ENCODE assay signal across 2 cellular contexts in genomic region chr4:47926667-47927258, GRCh38.
TF ChIP-seq lines count a peak whose summit lies in the region.

No MANE protein-coding gene starts in this region.

TF ChIP-seq in HEK293, 187 proteins besides CTCF, POLR2A, EP300 and RAD21 (continued from another document and continues in another):
- TF ChIP-seq ZNF488 (tag by site-specific recombination; IDR thresholded peaks at IDR 0.05) (no peak), ZBTB7A (tag by site-specific recombination; IDR thresholded peaks at IDR 0.05; ENCODE audit: low read depth) (no peak), OVOL3 (tag by site-specific recombination; IDR thresholded peaks at IDR 0.05) (no peak), ZNF600 (tag by site-specific recombination; IDR thresholded peaks at IDR 0.05) (peak; percentile 87), ZFP37 (tag by site-specific recombination; IDR thresholded peaks at IDR 0.05) (0 out of 2 replicates have a peak, but pooled peaks have one; percentile 22), ZBTB20 (tag by site-specific recombination; IDR thresholded peaks at IDR 0.05) (no peak), KLF17 (tag by site-specific recombination; IDR thresholded peaks at IDR 0.05) (no peak), ZFHX2 (tag by site-specific recombination; conservative IDR thresholded peaks at IDR 0.05) (no peak), ZFP69B (tag by site-specific recombination; IDR thresholded peaks at IDR 0.05) (no peak), ZNF394 (tag by site-specific recombination; IDR thresholded peaks at IDR 0.05; ENCODE audit: borderline replicate concordance) (no peak), ZNF571 (tag by site-specific recombination; IDR thresholded peaks at IDR 0.05) (no peak), ZNF398 (tag by site-specific recombination; IDR thresholded peaks at IDR 0.05) (no peak), SCRT2 (tag by site-specific recombination; IDR thresholded peaks at IDR 0.05) (peak; percentile 64), ZNF580 (tag by site-specific recombination; IDR thresholded peaks at IDR 0.05) (no peak), ZNF302 (tag by site-specific recombination; IDR thresholded peaks at IDR 0.05; ENCODE audit: low read depth) (no peak), RBAK (tag by site-specific recombination; IDR thresholded peaks at IDR 0.05) (no peak), ZNF132 (tag by site-specific recombination; IDR thresholded peaks at IDR 0.05; ENCODE audit: borderline replicate concordance) (no peak), ZNF280C (tag by site-specific recombination; IDR thresholded peaks at IDR 0.05) (no peak), SALL2 (tag by site-specific recombination; IDR thresholded peaks at IDR 0.05; ENCODE audit: borderline replicate concordance) (no peak), REPIN1 (tag by site-specific recombination; IDR thresholded peaks at IDR 0.05; ENCODE audit: low read depth) (no peak), ZBTB48 (tag by site-specific recombination; IDR thresholded peaks at IDR 0.05) (peak; percentile 15; the same call in 1 of the 2 replicates), ZNF837 (tag by site-specific recombination; IDR thresholded peaks at IDR 0.05) (no peak), SETDB1 (IDR thresholded peaks at IDR 0.05; ENCODE audit: insufficient read length, low read length) (no peak), ZNF202 (tag by site-specific recombination; IDR thresholded peaks at IDR 0.05; ENCODE audit: borderline replicate concordance) (no peak), TRIM28 (IDR thresholded peaks at IDR 0.05; ENCODE audit: borderline replicate concordance, low read length) (peak; percentile 73; the same call in 1 of the 2 replicates), GLIS1 (tag by site-specific recombination; IDR thresholded peaks at IDR 0.05) (no peak), MYNN (tag by site-specific recombination; IDR thresholded peaks at IDR 0.05; ENCODE audit: borderline replicate concordance) (no peak), GFI1B (tag by site-specific recombination; IDR thresholded peaks at IDR 0.05) (no peak), ZNF391 (tag by site-specific recombination; IDR thresholded peaks at IDR 0.05; ENCODE audit: borderline replicate concordance, low read depth) (no peak), ZNF324 (tag by site-specific recombination; IDR thresholded peaks at IDR 0.05) (no peak), ZBTB17 (tag by site-specific recombination; IDR thresholded peaks at IDR 0.05) (peak; percentile 98)

TF ChIP-seq in HepG2, 621 proteins besides CTCF, POLR2A, EP300 and RAD21 (continued from another document and continues in another):
- TF ChIP-seq ZNF574 (CRISPR knock-in tag; IDR thresholded peaks at IDR 0.05) = no peak
- TF ChIP-seq RBAK (CRISPR knock-in tag; IDR thresholded peaks at IDR 0.05) = 0 out of 2 replicates have a peak, but pooled peaks have one; percentile 74
- TF ChIP-seq THAP11 (CRISPR knock-in tag; IDR thresholded peaks at IDR 0.05) = peak; percentile 53; the same call in 1 of the 2 replicates
- no peak for TF ChIP-seq ZNF646 (CRISPR knock-in tag; IDR thresholded peaks at IDR 0.05)
- TF ChIP-seq ZNF230 (CRISPR knock-in tag; IDR thresholded peaks at IDR 0.05) = no peak
- TF ChIP-seq SMC3 (IDR thresholded peaks at IDR 0.05; ENCODE audit: low read length) = peak; percentile 62
- TF ChIP-seq CREB1 (IDR thresholded peaks at IDR 0.05) = no peak
- TF ChIP-seq CREB1 (CRISPR knock-in tag; IDR thresholded peaks at IDR 0.05) = no peak
- peak; percentile 37; the same call in 1 of the 2 replicates for TF ChIP-seq FOXK1 (CRISPR knock-in tag; IDR thresholded peaks at IDR 0.05; ENCODE audit: borderline replicate concordance, low read depth)
- TF ChIP-seq ZNF703 (CRISPR knock-in tag; IDR thresholded peaks at IDR 0.05; ENCODE audit: borderline replicate concordance) = no peak
- TF ChIP-seq ZNF788 (CRISPR knock-in tag; IDR thresholded peaks at IDR 0.05; ENCODE audit: borderline replicate concordance) = no peak
- no peak for TF ChIP-seq LBX2 (CRISPR knock-in tag; IDR thresholded peaks at IDR 0.05; ENCODE audit: borderline replicate concordance)
- TF ChIP-seq FOXO1 (CRISPR knock-in tag; IDR thresholded peaks at IDR 0.05) = no peak
- TF ChIP-seq ZBTB43 (CRISPR knock-in tag; conservative IDR thresholded peaks at IDR 0.05) = no peak
- TF ChIP-seq ZNF205 (CRISPR knock-in tag; IDR thresholded peaks at IDR 0.05) = peak; percentile 97
- TF ChIP-seq ZNF710 (CRISPR knock-in tag; IDR thresholded peaks at IDR 0.05; ENCODE audit: borderline replicate concordance) = no peak
- peak; percentile 23; the same call in 1 of the 2 replicates for TF ChIP-seq ZNF687 (CRISPR knock-in tag; IDR thresholded peaks at IDR 0.05)
- peak; percentile 56 for TF ChIP-seq STAG1 (CRISPR knock-in tag; IDR thresholded peaks at IDR 0.05)
